Comparison of ENCODE assay signal across 9 cellular contexts in the genomic region with DNA sequence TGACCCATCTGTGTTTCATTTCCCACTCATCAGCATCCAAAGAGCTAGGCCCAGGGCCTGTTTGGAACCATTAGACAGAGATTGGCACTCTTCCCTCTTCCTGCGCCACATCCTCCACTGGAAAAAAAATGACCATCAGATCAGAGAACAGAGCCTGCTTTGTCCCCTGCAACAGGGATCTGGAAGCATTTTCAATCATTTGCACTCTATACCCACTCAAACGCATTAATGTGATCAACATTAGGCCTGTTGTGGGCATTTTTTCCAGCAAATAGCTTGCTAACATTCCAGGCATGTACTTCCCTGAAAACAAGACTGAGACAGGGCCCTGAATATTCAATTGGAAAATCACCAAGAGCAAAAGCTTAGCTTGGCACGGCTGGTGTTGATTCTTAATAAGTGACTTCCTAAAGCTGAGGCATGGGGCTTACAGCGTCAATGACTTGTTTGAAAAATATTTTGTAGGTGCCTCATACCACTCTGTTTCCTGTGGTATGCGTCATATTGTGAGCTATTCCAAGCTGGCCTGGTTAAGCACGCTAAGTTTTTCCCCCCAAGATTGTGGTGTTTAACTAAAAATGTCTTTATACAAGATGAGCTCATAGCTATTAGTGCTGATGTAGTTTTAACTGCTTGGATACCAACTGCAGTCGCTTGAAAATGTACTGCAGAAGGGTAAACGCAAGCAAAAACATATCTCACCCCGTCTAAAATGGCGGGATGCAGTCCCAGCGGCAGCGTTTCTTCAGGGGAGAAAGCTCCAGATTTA.
DNase-seq lines count a peak whose midpoint lies in the region; ATAC-seq, FAIRE-seq and TF ChIP-seq lines count a peak whose summit lies in the region.
"Had no signal": no experiment of that assay in that cellular context is flagged by ENCODE, and none has a peak within 500 bp of the region (broad histone marks: within the 10 kb centered on the region; RNA-seq: fewer than 3 reads in every experiment).

No MANE protein-coding gene starts in this region.

- ATAC-seq in HCT116 (no peak), GM18873 (IDR thresholded peaks at IDR 0.05; ENCODE audit: low FRiP score, unreplicated experiment) (no peak), GM18502 (IDR thresholded peaks at IDR 0.05; ENCODE audit: poor library complexity, unreplicated experiment) (no peak)

- no peak for TF ChIP-seq CTCF in HCT116 (IDR thresholded peaks at IDR 0.05 in 2 of 3, conservative IDR thresholded peaks at IDR 0.05 in 1 of 3; ENCODE audit: borderline replicate concordance in 1 of 3, insufficient read depth in 1 of 3, low read depth in 2 of 3, low read length in 2 of 3)
- TF ChIP-seq CTCF in bronchial epithelial cell (IDR thresholded peaks at IDR 0.05; ENCODE audit: insufficient read depth, low read length, severe bottlenecking), result no peak
- no peak for TF ChIP-seq CTCF in smooth muscle cell (IDR thresholded peaks at IDR 0.05; ENCODE audit: borderline replicate concordance, insufficient read depth, poor library complexity, severe bottlenecking)

- H3K4me3 ChIP-seq in HCT116 (replicated peaks in 1 of 2; ENCODE audit: low read depth in 1 of 2, low read length in 2 of 2), result no peak overlapping the region
- H3K4me3 ChIP-seq in bronchial epithelial cell (ENCODE audit: low read depth, low read length), result no peak overlapping the region
- H3K4me3 ChIP-seq in smooth muscle cell, result no peak overlapping the region

- H3K27ac ChIP-seq in HCT116 (ENCODE audit: low read depth, low read length) (no peak overlapping the region), smooth muscle cell (ENCODE audit: low read depth) (peak overlapping the region; percentile 99)

- H3K4me1 ChIP-seq in HCT116 (ENCODE audit: control insufficient read depth in 1 of 2, insufficient read depth in 2 of 2, low read length in 2 of 2) (peaks cover 0 to 12% of the 10 kb centered on the region in 2 experiments; a peak in 1 of 4 replicates), smooth muscle cell (ENCODE audit: low read depth) (peaks cover 37% of the 10 kb centered on the region)

- FAIRE-seq in bronchial epithelial cell (lab: Jason Lieb, UNC), result peak; percentile 13

- no peak overlapping the region for H2AFZ ChIP-seq in HCT116 (ENCODE audit: low read depth, low read length, poor library complexity, severe bottlenecking)
- H2AFZ ChIP-seq in smooth muscle cell (ENCODE audit: low read depth), result no peak overlapping the region

- H3K4me2 ChIP-seq in HCT116 (ENCODE audit: low read length) (0 out of 2 replicates have a peak overlapping the region, but pooled peaks have one; percentile 15), smooth muscle cell (peak overlapping the region; percentile 54)

- H3K36me3 ChIP-seq in HCT116 (ENCODE audit: control insufficient read depth in 1 of 2, insufficient read depth in 2 of 2, low read length in 2 of 2), result no peaks in the 10 kb centered on the region
- H3K36me3 ChIP-seq in bronchial epithelial cell (ENCODE audit: control insufficient read depth, insufficient read depth, low read length), result no peaks in the 10 kb centered on the region
- H3K36me3 ChIP-seq in smooth muscle cell (ENCODE audit: low read depth), result no peaks in the 10 kb centered on the region

- no peak for DNase-seq in HCT116 (ENCODE audit: low read depth, low spot score)
- peak; percentile 98 for DNase-seq in bronchial epithelial cell (ENCODE audit: low read depth)
- DNase-seq in islet precursor cell, result peak; percentile 84
- no peak for DNase-seq in smooth muscle cell (lab: John Stamatoyannopoulos, UW; ENCODE audit: unreplicated experiment)
- no peak for DNase-seq in DMS79 (lab: John Stamatoyannopoulos, UW)
- DNase-seq in activated gamma-delta T cell treated with Interleukin-2 at 50 U/mL for 16 hours, result no peak
- DNase-seq: activated naive CD8-positive, alpha-beta T cell treated with anti-CD3 and anti-CD28 coated beads, Interleukin-2, amount 10 ng/mL, durations not matched to agents 7 days and 5 days had no signal

- H3K27me3 ChIP-seq in HCT116 (ENCODE audit: insufficient read depth, low read length), result no peaks in the 10 kb centered on the region
- H3K27me3 ChIP-seq in bronchial epithelial cell (ENCODE audit: control insufficient read depth, insufficient read depth, low read length), result no peaks in the 10 kb centered on the region
- H3K27me3 ChIP-seq in smooth muscle cell (ENCODE audit: low read depth), result no peaks in the 10 kb centered on the region

- TF ChIP-seq RAD21 in HCT116 (IDR thresholded peaks at IDR 0.05; ENCODE audit: low read depth), result no peak

- H4K20me1 ChIP-seq in HCT116 (ENCODE audit: insufficient read depth), result no peaks in the 10 kb centered on the region
- no peaks in the 10 kb centered on the region for H4K20me1 ChIP-seq in smooth muscle cell (ENCODE audit: low read depth)

- no peaks in the 10 kb centered on the region for H3K9me3 ChIP-seq in HCT116 (ENCODE audit: control insufficient read depth in 1 of 2, insufficient read depth in 1 of 2, low read depth in 1 of 2, low read length in 2 of 2)
- H3K9me3 ChIP-seq in smooth muscle cell (replicated peaks; ENCODE audit: low read depth), result no peaks in the 10 kb centered on the region

- H3K9ac ChIP-seq in HCT116 (ENCODE audit: low read length) (no peak overlapping the region), smooth muscle cell (ENCODE audit: low read depth) (peak overlapping the region; percentile 87)

- CTCF ChIA-PET in HCT116 (lab: Charles Lee), result no interaction called here

- RAD21 ChIA-PET in HCT116 (lab: Charles Lee; ENCODE audit: low non-redundant PET in 1 of 2, low total read pairs in 2 of 2, uncharacterized antibody in 2 of 2, unreplicated experiment in 2 of 2), result interaction anchor here in 1 of 2 experiments (0.5 kb wide), 1 partner anchor 290 kb away, joined by 3 read pairs; no protein-coding TSS in a partner anchor

- BruUV-seq in HCT116 (replicated peaks; lab: Mats Ljungman, UMichigan), result no TSS peak

- H3K79me2 ChIP-seq in HCT116 (ENCODE audit: insufficient read depth, low read length) (no peaks in the 10 kb centered on the region), smooth muscle cell (ENCODE audit: low read depth) (no peaks in the 10 kb centered on the region)

- H3F3A ChIP-seq in smooth muscle cell (ENCODE audit: low read depth), result peaks cover 11% of the 10 kb centered on the region

- H3K9me2 ChIP-seq in HCT116 (ENCODE audit: insufficient read depth), result no peaks in the 10 kb centered on the region

- 39% methylated on average over 12 of the region's 12 CpGs for WGBS in smooth muscle cell (ENCODE audit: low lambda C conversion rate)

- TF ChIP-seq POLR2A in HCT116 (IDR thresholded peaks at IDR 0.05; ENCODE audit: borderline replicate concordance, extremely low read depth, insufficient read depth, insufficient read length), result no peak

- intact Hi-C loops in HCT116 (cut with micrococcal nuclease), result no loop called here

- POLR2A ChIA-PET in HCT116 (lab: Charles Lee), result no interaction called here

TF ChIP-seq in HCT116, 20 proteins besides CTCF, POLR2A, EP300 and RAD21:
- TF ChIP-seq SP1 (IDR thresholded peaks at IDR 0.05; ENCODE audit: low read depth), result no peak
- no peak for TF ChIP-seq EGR1 (IDR thresholded peaks at IDR 0.05; ENCODE audit: low read depth)
- TF ChIP-seq, protein P1, sequence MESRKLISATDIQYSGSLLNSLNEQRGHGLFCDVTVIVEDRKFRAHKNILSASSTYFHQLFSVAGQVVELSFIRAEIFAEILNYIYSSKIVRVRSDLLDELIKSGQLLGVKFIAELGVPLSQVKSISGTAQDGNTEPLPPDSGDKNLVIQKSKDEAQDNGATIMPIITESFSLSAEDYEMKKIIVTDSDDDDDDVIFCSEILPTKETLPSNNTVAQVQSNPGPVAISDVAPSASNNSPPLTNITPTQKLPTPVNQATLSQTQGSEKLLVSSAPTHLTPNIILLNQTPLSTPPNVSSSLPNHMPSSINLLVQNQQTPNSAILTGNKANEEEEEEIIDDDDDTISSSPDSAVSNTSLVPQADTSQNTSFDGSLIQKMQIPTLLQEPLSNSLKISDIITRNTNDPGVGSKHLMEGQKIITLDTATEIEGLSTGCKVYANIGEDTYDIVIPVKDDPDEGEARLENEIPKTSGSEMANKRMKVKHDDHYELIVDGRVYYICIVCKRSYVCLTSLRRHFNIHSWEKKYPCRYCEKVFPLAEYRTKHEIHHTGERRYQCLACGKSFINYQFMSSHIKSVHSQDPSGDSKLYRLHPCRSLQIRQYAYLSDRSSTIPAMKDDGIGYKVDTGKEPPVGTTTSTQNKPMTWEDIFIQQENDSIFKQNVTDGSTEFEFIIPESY (IDR thresholded peaks at IDR 0.05; ENCODE audit: extremely low read depth, insufficient replicate concordance, low read length), result no peak
- no peak for TF ChIP-seq CEBPB (IDR thresholded peaks at IDR 0.05; ENCODE audit: low read depth)
- TF ChIP-seq YY1 (IDR thresholded peaks at IDR 0.05; ENCODE audit: extremely low read depth, insufficient replicate concordance, low read depth, low read length), result no peak
- TF ChIP-seq, protein P2, sequence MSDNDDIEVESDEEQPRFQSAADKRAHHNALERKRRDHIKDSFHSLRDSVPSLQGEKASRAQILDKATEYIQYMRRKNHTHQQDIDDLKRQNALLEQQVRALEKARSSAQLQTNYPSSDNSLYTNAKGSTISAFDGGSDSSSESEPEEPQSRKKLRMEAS (IDR thresholded peaks at IDR 0.05), result no peak
- TF ChIP-seq ZFX (IDR thresholded peaks at IDR 0.05), result peak; percentile 27; the same call in 1 of the 2 replicates
- TF ChIP-seq JUND (IDR thresholded peaks at IDR 0.05), result 0 out of 2 replicates have a peak, but pooled peaks have one; percentile 17
- TF ChIP-seq TCF7L2 (IDR thresholded peaks at IDR 0.05; ENCODE audit: borderline replicate concordance, extremely low read depth, insufficient read depth, insufficient read length), result peak; percentile 19
- TF ChIP-seq, protein P3, sequence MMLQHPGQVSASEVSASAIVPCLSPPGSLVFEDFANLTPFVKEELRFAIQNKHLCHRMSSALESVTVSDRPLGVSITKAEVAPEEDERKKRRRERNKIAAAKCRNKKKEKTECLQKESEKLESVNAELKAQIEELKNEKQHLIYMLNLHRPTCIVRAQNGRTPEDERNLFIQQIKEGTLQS (IDR thresholded peaks at IDR 0.05), result no peak
- no peak for TF ChIP-seq ELF1 (IDR thresholded peaks at IDR 0.05; ENCODE audit: borderline replicate concordance, low read depth)
- TF ChIP-seq FOSL1 (IDR thresholded peaks at IDR 0.05; ENCODE audit: low read depth), result 0 out of 2 replicates have a peak, but pooled peaks have one; percentile 19
- TF ChIP-seq EZH2 (IDR thresholded peaks at IDR 0.05), result no peak
- no peak for TF ChIP-seq EZH2phosphoT487 (IDR thresholded peaks at IDR 0.05; ENCODE audit: borderline replicate concordance)

Comparison
In these comparisons a context has a peak if more than half of its experiments do, and no peak if none do; other contexts are left out.
1. DNase-seq: peak in bronchial epithelial cell (single experiment) and islet precursor cell (single experiment); none in HCT116 (single experiment), smooth muscle cell (single experiment), DMS79 (single experiment) and activated gamma-delta T cell treated with Interleukin-2 at 50 U/mL for 16 hours (single experiment).